Comparison of ENCODE assay signal across 8 cellular contexts in genomic region chr2:26035110-26035728, GRCh38. TPM values are rescaled to one million over a fixed set of nuclear protein-coding genes. Genes with fewer than 3 reads are reported as not detected.
DNase-seq lines count a peak whose midpoint lies in the region; ATAC-seq and TF ChIP-seq lines count a peak whose summit lies in the region.

No MANE protein-coding gene starts in this region.

- no peaks in the 10 kb centered on the region for H3K27me3 ChIP-seq in HL-60 (ENCODE audit: insufficient read depth, poor library complexity, severe bottlenecking)
- no peaks in the 10 kb centered on the region for H3K27me3 ChIP-seq in lower lobe of right lung (ENCODE audit: low read depth)
- H3K27me3 ChIP-seq in transverse colon = no peaks in the 10 kb centered on the region

- peak; percentile 27 for DNase-seq in ACHN
- DNase-seq in HL-60 (ENCODE audit: low read depth in 1 of 2, low spot score in 1 of 2) = peak in 1 of 2 experiments; percentile 8
- no peak for DNase-seq in astrocyte of the spinal cord (ENCODE audit: low read depth, low spot score)
- DNase-seq in lower lobe of right lung = no peak
- DNase-seq in transverse colon = no peak
- DNase-seq in mucosa of gallbladder (ENCODE audit: low spot score) = no peak
- no peak for DNase-seq in DMS153 treated with DMSO at 0.1 percent for 48 hours (lab: John Stamatoyannopoulos, UW; ENCODE audit: unreplicated experiment)
- no peak for DNase-seq in NCI-H187 (lab: John Stamatoyannopoulos, UW)

- 1 to 3% methylated on average over 7 to 11 of the region's 11 CpGs for WGBS in transverse colon (ENCODE audit: low coverage in 1 of 2), 2 donors

- intact Hi-C loops in lower lobe of right lung (cut with DNase I) = no loop called here
- intact Hi-C loops in transverse colon (cut with DNase I; ENCODE audit: low total_unique reads) = no loop called here

- peaks cover 33% of the 10 kb centered on the region for H3K36me3 ChIP-seq in lower lobe of right lung
- no peaks in the 10 kb centered on the region for H3K36me3 ChIP-seq in transverse colon

- no peak for ATAC-seq in lower lobe of right lung

- in situ Hi-C loops in ACHN (cut with HindIII; ENCODE audit: low pct_ligation_motif_present, low pct_unique_long_range_greater_than_20kb, low sequenced_read_pairs) = no loop called here
- in situ Hi-C loops in astrocyte of the spinal cord (cut with HindIII; ENCODE audit: low sequenced_read_pairs) = no loop called here
- in situ Hi-C loops in transverse colon (cut with MboI; ENCODE audit: low pct_ligation_motif_present in 1 of 4, low pct_unique_long_range_greater_than_20kb in 1 of 4, low sequenced_read_pairs in 3 of 4) = no loop called here

- TF ChIP-seq EP300 in transverse colon (IDR thresholded peaks at IDR 0.05; ENCODE audit: low read depth) = no peak

- peak overlapping the region; percentile 78 for H3K4me3 ChIP-seq in HL-60 (replicated peaks; ENCODE audit: insufficient read depth, low read length)
- H3K4me3 ChIP-seq in astrocyte of the spinal cord (ENCODE audit: low read depth, low read length) = peak overlapping the region; percentile 95
- H3K4me3 ChIP-seq in lower lobe of right lung = peak overlapping the region; percentile 91
- peak overlapping the region; percentile 81 to 93 (median 85) for H3K4me3 ChIP-seq in transverse colon

- TF ChIP-seq POLR2A in transverse colon (IDR thresholded peaks at IDR 0.05) = no peak

- TF ChIP-seq CTCF in HL-60 (IDR thresholded peaks at IDR 0.05; ENCODE audit: insufficient read depth, low read length) (no peak), astrocyte of the spinal cord (IDR thresholded peaks at IDR 0.05; ENCODE audit: low read depth, low read length) (no peak), lower lobe of right lung (IDR thresholded peaks at IDR 0.05) (no peak), transverse colon (IDR thresholded peaks at IDR 0.05) (no peak)

- H3K4me1 ChIP-seq in lower lobe of right lung (peaks cover 48% of the 10 kb centered on the region), transverse colon (peaks cover 11 to 51% (median 35%) of the 10 kb centered on the region in 4 donors)

- H3K27ac ChIP-seq in HL-60 (replicated peaks) (peak overlapping the region; percentile 85), lower lobe of right lung (peak overlapping the region; percentile 97), transverse colon (peak overlapping the region; percentile 93 to 99 (median 96))

- H3K9me3 ChIP-seq in lower lobe of right lung (no peaks in the 10 kb centered on the region), transverse colon (no peaks in the 10 kb centered on the region)

RNA-seq across cellular contexts. Expression of gene RAB10, which starts 1.3 kb away (rescaled TPM):
- 113 TPM for total RNA-seq in lower lobe of right lung
- total RNA-seq in transverse colon = 100 to 1,000 TPM in 3 of 4 donors, 10 to 100 TPM in 1; 99.5 to 150 (median 144) TPM
- total RNA-seq in mucosa of gallbladder = 173 TPM

RNA-seq across cellular contexts. Expression of gene KIF3C, which starts 52.9 kb away (rescaled TPM):
- total RNA-seq in lower lobe of right lung = 6.0 TPM
- 1 to 10 TPM in 3 of 4 donors, under 1 TPM in 1; 0.37 to 3.2 (median 2.0) TPM for total RNA-seq in transverse colon
- 10.1 TPM for total RNA-seq in mucosa of gallbladder
